Comparison of ENCODE assay signal across 19 cellular contexts in the genomic region with DNA sequence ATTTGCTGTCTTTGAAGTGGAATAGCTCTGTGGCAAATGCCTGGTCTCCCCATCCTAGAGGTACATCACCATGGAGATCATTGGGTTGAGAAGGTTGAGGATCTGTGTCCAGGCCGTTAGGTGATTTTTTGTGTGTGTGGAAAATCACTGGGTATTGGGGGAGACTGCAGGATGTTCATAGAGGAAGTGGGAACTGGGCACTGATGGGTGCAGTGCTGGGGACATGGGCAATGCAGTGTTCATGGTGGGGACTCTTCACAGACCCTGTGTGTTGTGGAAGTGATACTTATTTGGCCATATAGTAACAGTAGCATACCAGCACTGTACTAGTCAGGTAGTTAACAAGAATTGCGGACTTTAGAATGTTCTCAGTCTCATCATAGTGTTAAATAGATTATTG.
"Had no signal": no experiment of that assay in that cellular context is flagged by ENCODE, and none has a peak within 500 bp of the region (broad histone marks: within the 10 kb centered on the region; RNA-seq: fewer than 3 reads in every experiment).

No MANE protein-coding gene starts in this region.

- H3K27ac Mint-ChIP-seq: mesothelial cell of epicardium, neural progenitor cell had no signal

- H3K4me3 ChIP-seq: heart right ventricle, neural progenitor cell, ovary, right atrium auricular region, smooth muscle cell, testis, tibial nerve had no signal

- H2AFZ ChIP-seq: neural progenitor cell had no signal

- ATAC-seq: esophagus mucosa; heart right ventricle; left lobe of liver; natural killer cell treated with Interleukin-12 subunit alpha and Interleukin-12 subunit beta and Interleukin-15 and Interleukin-18, amount 100 ng/mL, for 72 hours; stimulated activated naive CD8-positive, alpha-beta T cell treated with anti-CD3 and anti-CD28 coated beads, Interleukin-15, amount 100 ng/mL, for 72 hours had no signal

- H3K4me3 Mint-ChIP-seq: mesothelial cell of epicardium; natural killer cell treated with Interleukin-12 subunit alpha and Interleukin-12 subunit beta and Interleukin-15 and Interleukin-18, amount 100 ng/mL, for 72 hours; neural progenitor cell; stimulated activated naive CD8-positive, alpha-beta T cell treated with anti-CD3 and anti-CD28 coated beads, Interleukin-15, amount 100 ng/mL, for 72 hours had no signal

- H3K9me3 ChIP-seq: heart right ventricle, ovary, right atrium auricular region, testis, tibial nerve had no signal

- H3K9me3 Mint-ChIP-seq: natural killer cell treated with Interleukin-12 subunit alpha and Interleukin-12 subunit beta and Interleukin-15 and Interleukin-18, amount 100 ng/mL, for 72 hours had no signal

- H3K27me3 ChIP-seq: heart right ventricle, neural progenitor cell, ovary, right atrium auricular region, testis, tibial nerve had no signal

- FAIRE-seq: endometrium, frontal cortex had no signal

- H3K4me1 ChIP-seq: neural progenitor cell, testis had no signal

- H3K27ac ChIP-seq: heart right ventricle, neural progenitor cell, ovary, right atrium auricular region, testis, tibial nerve had no signal

- H3K9ac ChIP-seq: neural progenitor cell had no signal

- H3K27me3 Mint-ChIP-seq: natural killer cell treated with Interleukin-12 subunit alpha and Interleukin-12 subunit beta and Interleukin-15 and Interleukin-18, amount 100 ng/mL, for 72 hours; stimulated activated naive CD8-positive, alpha-beta T cell treated with anti-CD3 and anti-CD28 coated beads, Interleukin-15, amount 100 ng/mL, for 72 hours had no signal

- H3K4me2 ChIP-seq: neural progenitor cell, smooth muscle cell had no signal

- DNase-seq: effector memory CD4-positive, alpha-beta T cell; heart right ventricle; islet precursor cell; mammary epithelial cell; nucleus accumbens; ovary; stimulated activated CD4-positive, alpha-beta T cell treated with anti-CD3 and anti-CD28 coated beads, Interleukin-2, amount 100 ng/mL, for 48 hours; stimulated activated naive CD8-positive, alpha-beta T cell treated with anti-CD3 and anti-CD28 coated beads, Interleukin-15, amount 100 ng/mL, for 72 hours; testis had no signal

- H3K36me3 ChIP-seq: neural progenitor cell, ovary, right atrium auricular region had no signal
